Comparison of ENCODE assay signal across 8 cellular contexts in genomic region chrX:38260231-38260630, GRCh38. TPM values are rescaled to one million over a fixed set of nuclear protein-coding genes. Genes with fewer than 3 reads are reported as not detected.
DNase-seq lines count a peak whose midpoint lies in the region; ATAC-seq and TF ChIP-seq lines count a peak whose summit lies in the region.

No MANE protein-coding gene starts in this region.

- peak; percentile 43 for TF ChIP-seq CTCF in CD14-positive monocyte (IDR thresholded peaks at IDR 0.05)

- no peaks in the 10 kb centered on the region for H3K36me3 Mint-ChIP-seq in CD14-positive monocyte
- H3K36me3 Mint-ChIP-seq in activated naive CD8-positive, alpha-beta T cell treated with anti-CD3 and anti-CD28 coated beads, Interleukin-2, amount 50 U/mL, for 24 hours (ENCODE audit: low read depth): no peaks in the 10 kb centered on the region

- H3K27ac Mint-ChIP-seq in CD14-positive monocyte: no peak overlapping the region
- H3K27ac Mint-ChIP-seq in activated naive CD8-positive, alpha-beta T cell treated with anti-CD3 and anti-CD28 coated beads, Interleukin-2, amount 50 U/mL, for 24 hours: no peak overlapping the region

- ATAC-seq in GM21447 (IDR thresholded peaks at IDR 0.05; ENCODE audit: unreplicated experiment) (peak; percentile 65), HG03045 (IDR thresholded peaks at IDR 0.05; ENCODE audit: unreplicated experiment) (no peak), HG03442 (IDR thresholded peaks at IDR 0.05; ENCODE audit: unreplicated experiment) (no peak), HG02938 (IDR thresholded peaks at IDR 0.05; ENCODE audit: unreplicated experiment) (no peak)
- no peak for ATAC-seq in activated naive CD8-positive, alpha-beta T cell treated with anti-CD3 and anti-CD28 coated beads, Interleukin-2, amount 50 U/mL, for 24 hours

- no peak for DNase-seq in CD14-positive monocyte (ENCODE audit: low spot score)
- peak; percentile 53 for DNase-seq in NCI-H748 (lab: John Stamatoyannopoulos, UW; ENCODE audit: unreplicated experiment)
- peak; percentile 26 for DNase-seq in glomerular visceral epithelial cell (ENCODE audit: extremely low spot score)
- DNase-seq in activated naive CD8-positive, alpha-beta T cell treated with anti-CD3 and anti-CD28 coated beads, Interleukin-2, amount 50 U/mL, for 24 hours: no peak

- H3K27me3 Mint-ChIP-seq in CD14-positive monocyte (ENCODE audit: low read depth in 3 of 3): peaks cover 0 to 2% (median 0%) of the 10 kb centered on the region in 3 donors
- H3K27me3 Mint-ChIP-seq in activated naive CD8-positive, alpha-beta T cell treated with anti-CD3 and anti-CD28 coated beads, Interleukin-2, amount 50 U/mL, for 24 hours: no peaks in the 10 kb centered on the region

- no peaks in the 10 kb centered on the region for H3K9me3 Mint-ChIP-seq in CD14-positive monocyte
- no peaks in the 10 kb centered on the region for H3K9me3 Mint-ChIP-seq in activated naive CD8-positive, alpha-beta T cell treated with anti-CD3 and anti-CD28 coated beads, Interleukin-2, amount 50 U/mL, for 24 hours

- H3K4me3 Mint-ChIP-seq in CD14-positive monocyte: no peak overlapping the region
- H3K4me3 Mint-ChIP-seq in activated naive CD8-positive, alpha-beta T cell treated with anti-CD3 and anti-CD28 coated beads, Interleukin-2, amount 50 U/mL, for 24 hours: no peak overlapping the region

- H3K4me1 Mint-ChIP-seq in CD14-positive monocyte: no peaks in the 10 kb centered on the region
- no peaks in the 10 kb centered on the region for H3K4me1 Mint-ChIP-seq in activated naive CD8-positive, alpha-beta T cell treated with anti-CD3 and anti-CD28 coated beads, Interleukin-2, amount 50 U/mL, for 24 hours

- intact Hi-C loops in CD14-positive monocyte (cut with micrococcal nuclease): no loop called here

RNA-seq across cellular contexts. Expression of gene SRPX, which starts 39.6 kb away (rescaled TPM):
- not detected for polyA plus RNA-seq in CD14-positive monocyte

Comparison
In these comparisons a context has a peak if more than half of its experiments do, and no peak if none do; other contexts are left out.
1. DNase-seq: peak in NCI-H748 (single experiment) and glomerular visceral epithelial cell (single experiment); none in CD14-positive monocyte (single experiment) and activated naive CD8-positive, alpha-beta T cell treated with anti-CD3 and anti-CD28 coated beads, Interleukin-2, amount 50 U/mL, for 24 hours (single experiment).